ENCODE assay signal across 1 cellular context in the genomic region with DNA sequence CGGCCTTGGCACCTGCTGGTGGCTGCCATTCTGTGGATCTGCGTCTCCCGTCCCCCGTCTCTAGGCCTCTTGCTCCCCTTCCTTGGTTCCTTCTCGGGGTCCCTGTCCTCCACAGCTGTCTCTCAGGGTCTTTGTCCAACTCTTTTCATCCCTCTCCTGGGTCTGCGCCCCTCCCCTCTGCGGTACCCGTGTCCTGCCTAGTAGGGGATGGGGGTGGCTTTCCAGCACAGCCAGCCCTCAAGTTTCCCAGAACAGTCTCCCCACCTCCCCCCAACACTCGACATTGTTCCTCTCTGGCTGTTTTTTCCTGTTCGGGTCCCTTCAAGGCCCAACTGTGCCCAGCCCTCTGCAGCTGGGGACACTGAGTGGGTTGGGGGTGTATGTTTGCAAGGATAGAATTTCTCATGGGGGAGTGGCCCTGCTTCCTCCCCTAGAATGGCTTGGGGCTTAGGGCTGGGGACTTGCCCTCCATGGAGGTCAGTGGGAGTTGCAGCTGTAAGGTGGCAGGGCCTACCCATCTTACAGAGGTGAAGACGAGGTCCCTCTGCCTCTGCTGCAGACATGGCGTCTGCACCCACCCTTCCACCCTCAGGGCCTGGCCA.
TF ChIP-seq lines count a peak whose summit lies in the region.

No MANE protein-coding gene starts in this region.

TF ChIP-seq in GM23338, 12 proteins besides CTCF, POLR2A, EP300 and RAD21 (continued from another document):
- TF ChIP-seq, protein P1, sequence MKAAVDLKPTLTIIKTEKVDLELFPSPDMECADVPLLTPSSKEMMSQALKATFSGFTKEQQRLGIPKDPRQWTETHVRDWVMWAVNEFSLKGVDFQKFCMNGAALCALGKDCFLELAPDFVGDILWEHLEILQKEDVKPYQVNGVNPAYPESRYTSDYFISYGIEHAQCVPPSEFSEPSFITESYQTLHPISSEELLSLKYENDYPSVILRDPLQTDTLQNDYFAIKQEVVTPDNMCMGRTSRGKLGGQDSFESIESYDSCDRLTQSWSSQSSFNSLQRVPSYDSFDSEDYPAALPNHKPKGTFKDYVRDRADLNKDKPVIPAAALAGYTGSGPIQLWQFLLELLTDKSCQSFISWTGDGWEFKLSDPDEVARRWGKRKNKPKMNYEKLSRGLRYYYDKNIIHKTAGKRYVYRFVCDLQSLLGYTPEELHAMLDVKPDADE (IDR thresholded peaks at IDR 0.05) = no peak
- TF ChIP-seq ZNF331 (CRISPR knock-in tag; IDR thresholded peaks at IDR 0.05; ENCODE audit: low read depth) (no peak), ZNF462 (CRISPR knock-in tag; IDR thresholded peaks at IDR 0.05) (no peak), JUNB (IDR thresholded peaks at IDR 0.05; ENCODE audit: unreplicated experiment) (no peak), EZH2 (IDR thresholded peaks at IDR 0.05; ENCODE audit: low read depth, unreplicated experiment) (no peak)
